In genomic region chr10:29189272-29189671, GRCh38 we compare ENCODE assay signal across 29 cellular contexts.
DNase-seq lines count a peak whose midpoint lies in the region; ATAC-seq and TF ChIP-seq lines count a peak whose summit lies in the region.
"Had no signal": no experiment of that assay in that cellular context is flagged by ENCODE, and none has a peak within 500 bp of the region (broad histone marks: within the 10 kb centered on the region; RNA-seq: fewer than 3 reads in every experiment).

No MANE protein-coding gene starts in this region.

- intact Hi-C loops in Right ventricle myocardium inferior (cut with DNase I): no loop called here

- H3K4me3 ChIP-seq in right atrium auricular region (no peak overlapping the region), fibroblast of the aortic adventitia (ENCODE audit: low read depth, low read length) (no peak overlapping the region), trophoblast cell (ENCODE audit: low read depth, low read length) (no peak overlapping the region)
- H3K4me3 ChIP-seq: BLaER1, gastrocnemius medialis, mucosa of descending colon, pancreas, Peyer's patch, right lobe of liver, SJSA1, tibial artery had no signal

- no peak overlapping the region for H2AK5ac ChIP-seq in trophoblast cell (ENCODE audit: low read length)

- H2BK120ac ChIP-seq in trophoblast cell (ENCODE audit: insufficient read depth, low read length, poor library complexity): no peak overlapping the region

- no peaks in the 10 kb centered on the region for H3K36me3 ChIP-seq in right atrium auricular region
- no peaks in the 10 kb centered on the region for H3K36me3 ChIP-seq in trophoblast cell (ENCODE audit: control insufficient read depth in 1 of 2, insufficient read depth in 2 of 2, low read length in 2 of 2)
- H3K36me3 ChIP-seq: BLaER1, gastrocnemius medialis, pancreas, Peyer's patch, right lobe of liver, SJSA1, tibial artery had no signal

- no peak overlapping the region for H3K14ac ChIP-seq in trophoblast cell (ENCODE audit: low read length)

- no CpG with 5 or more reads among the region's 2 CpGs for WGBS in trophoblast cell (ENCODE audit: extremely low coverage, insufficient coverage, insufficient read length)

- no peak overlapping the region for H3K18ac ChIP-seq in trophoblast cell (ENCODE audit: low read length)

- H2BK12ac ChIP-seq in trophoblast cell (ENCODE audit: low read length): no peak overlapping the region

- peak; percentile 20 for DNase-seq in Right ventricle myocardium inferior (ENCODE audit: missing footprints)
- DNase-seq in right atrium auricular region (ENCODE audit: low spot score): no peak
- peak; percentile 97 for DNase-seq in RPMI7951 (ENCODE audit: low read depth)
- DNase-seq in fibroblast of the aortic adventitia (ENCODE audit: low read depth): peak; percentile 90
- DNase-seq in stromal cell of bone marrow (ENCODE audit: low read depth): peak; percentile 85
- no peak for DNase-seq in trophoblast cell
- DNase-seq in OCI-M1 (lab: John Stamatoyannopoulos, UW): no peak
- no peak for DNase-seq in hepatic stellate cell (ENCODE audit: low spot score)
- DNase-seq: activated CD4-positive, alpha-beta memory T cell treated with anti-CD3 and anti-CD28 coated beads, Interleukin-2, amount 10 ng/mL, durations not matched to agents 7 days and 5 days; activated naive CD8-positive, alpha-beta T cell treated with anti-CD3 and anti-CD28 coated beads for 36 hours; COR-L47; DND-41; hypothalamus; mucosa of descending colon; NCI-H1417 treated with DMSO at 0.1 percent for 48 hours; NCI-H510A treated with DMSO at 0.1 percent for 48 hours; nephron progenitor cell; pancreas; Peyer's patch; right lobe of liver; stimulated activated naive CD8-positive, alpha-beta T cell treated with anti-CD3 and anti-CD28 coated beads, Interleukin-15, Interleukin-2, amounts not matched to agents 100 U/mL and 50 U/mL, for 24 hours; T-cell had no signal

- H3K4me1 ChIP-seq in right atrium auricular region: no peaks in the 10 kb centered on the region
- peaks cover 0 to 3% of the 10 kb centered on the region in 2 experiments for H3K4me1 ChIP-seq in trophoblast cell (ENCODE audit: control insufficient read depth in 1 of 2, insufficient read depth in 2 of 2, low read length in 2 of 2)
- H3K4me1 ChIP-seq: gastrocnemius medialis, pancreas, Peyer's patch, right lobe of liver had no signal

- H3K9ac ChIP-seq in trophoblast cell (ENCODE audit: low read length): no peak overlapping the region
- H3K9ac ChIP-seq: BLaER1 had no signal

- H3K79me2 ChIP-seq in trophoblast cell (ENCODE audit: control insufficient read depth, insufficient read depth, low read length, poor library complexity): no peaks in the 10 kb centered on the region

- no peaks in the 10 kb centered on the region for H3K9me3 ChIP-seq in right atrium auricular region
- no peaks in the 10 kb centered on the region for H3K9me3 ChIP-seq in trophoblast cell (ENCODE audit: insufficient read depth, low read depth, low read length)
- H3K9me3 ChIP-seq: BLaER1, gastrocnemius medialis, mucosa of descending colon, pancreas, Peyer's patch, right lobe of liver, SJSA1, tibial artery had no signal

- H4K8ac ChIP-seq in trophoblast cell (ENCODE audit: low read depth, low read length): no peak overlapping the region

- H4K91ac ChIP-seq in trophoblast cell (ENCODE audit: low read depth, low read length): no peak overlapping the region

- H3K23ac ChIP-seq in trophoblast cell (ENCODE audit: low read length): no peak overlapping the region

- no peak overlapping the region for H4K12ac ChIP-seq in trophoblast cell (ENCODE audit: low read depth, low read length)

- peaks cover 2% of the 10 kb centered on the region for H3K79me1 ChIP-seq in trophoblast cell (ENCODE audit: low read length)

- no peak overlapping the region for H3K4ac ChIP-seq in trophoblast cell (ENCODE audit: low read depth, low read length)

- TF ChIP-seq CTCF in right atrium auricular region (IDR thresholded peaks at IDR 0.05): no peak
- TF ChIP-seq CTCF in fibroblast of the aortic adventitia (IDR thresholded peaks at IDR 0.05; ENCODE audit: insufficient read depth, low read length): no peak

- no peak overlapping the region for H2BK5ac ChIP-seq in trophoblast cell (ENCODE audit: low read depth, low read length, poor library complexity)

- no peak overlapping the region for H2AFZ ChIP-seq in trophoblast cell (ENCODE audit: insufficient read depth, low read length, poor library complexity)

- no peak overlapping the region for H3K4me2 ChIP-seq in trophoblast cell (ENCODE audit: low read length)
- H3K4me2 ChIP-seq: BLaER1 had no signal

- H3K27me3 ChIP-seq in right atrium auricular region (no peaks in the 10 kb centered on the region), trophoblast cell (ENCODE audit: insufficient read depth, low read length) (no peaks in the 10 kb centered on the region)
- H3K27me3 ChIP-seq: BLaER1, gastrocnemius medialis, pancreas, Peyer's patch, right lobe of liver, SJSA1, tibial artery had no signal

- ATAC-seq in Right ventricle myocardium inferior: peak; percentile 48
- ATAC-seq: HCT116; mucosa of descending colon; pancreas; stimulated activated naive CD8-positive, alpha-beta T cell treated with anti-CD3 and anti-CD28 coated beads, Interleukin-15, Interleukin-2, amounts not matched to agents 100 U/mL and 50 U/mL, for 24 hours; T-cell had no signal

- H3K27ac ChIP-seq in right atrium auricular region (no peak overlapping the region), trophoblast cell (ENCODE audit: low read depth, low read length) (no peak overlapping the region)
- H3K27ac ChIP-seq: 22Rv1, BLaER1, epithelial cell of prostate, gastrocnemius medialis, pancreas, Peyer's patch, right lobe of liver, SJSA1, tibial artery had no signal

Comparison
In these comparisons a context has a peak if more than half of its experiments do, and no peak if none do; other contexts are left out.
1. DNase-seq: peak in Right ventricle myocardium inferior (single experiment), RPMI7951 (single experiment), fibroblast of the aortic adventitia (single experiment) and stromal cell of bone marrow (single experiment); none in right atrium auricular region (single experiment), trophoblast cell (0 of 2), OCI-M1 (single experiment) and hepatic stellate cell (single experiment).